In the genomic region with DNA sequence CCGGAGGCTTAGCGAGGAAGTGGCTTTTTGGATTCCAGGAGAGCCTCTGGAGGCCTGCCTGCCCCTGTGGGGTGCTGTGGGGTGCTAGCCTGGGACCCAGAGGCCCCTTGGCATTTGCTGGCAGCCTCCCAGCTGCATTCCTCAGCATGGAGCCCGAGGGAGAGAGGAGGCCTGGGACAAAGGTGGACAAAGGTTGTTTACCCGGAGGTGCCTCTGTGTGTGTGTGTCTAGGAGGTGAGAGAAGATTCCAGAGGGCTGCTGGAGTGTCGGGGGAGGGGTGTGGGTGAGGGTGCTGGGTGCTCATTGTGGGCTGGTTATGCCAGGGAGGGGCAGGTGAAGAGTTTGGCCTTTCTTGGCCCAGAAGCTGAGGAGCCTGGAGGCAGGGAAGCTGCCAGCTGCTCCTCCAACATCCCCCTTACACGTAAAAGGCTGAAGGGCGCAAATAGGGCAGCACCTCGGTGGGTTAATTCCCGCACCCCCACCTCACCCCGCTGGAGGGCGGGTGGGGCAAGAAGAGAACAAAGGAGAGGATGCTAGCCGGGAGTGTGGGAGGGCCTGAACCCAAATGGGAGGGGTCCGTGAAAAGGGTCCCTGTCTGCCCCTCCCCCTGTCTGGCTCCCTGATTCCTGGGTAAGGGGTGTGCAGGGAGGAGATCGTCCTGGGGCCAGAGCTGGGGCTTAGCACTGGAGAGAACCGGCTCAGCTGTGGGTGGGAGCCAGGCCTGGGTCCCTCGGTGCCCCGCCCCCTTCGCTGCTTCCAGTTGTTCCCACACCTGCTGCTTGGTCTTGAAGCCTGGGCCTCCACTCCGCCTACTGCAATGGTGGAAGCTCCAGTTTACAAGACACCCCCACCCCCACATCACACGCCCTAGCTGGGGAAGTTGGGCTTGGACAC, we compare ENCODE assay signal across 8 cellular contexts. TPM values are rescaled to one million over a fixed set of nuclear protein-coding genes. Genes with fewer than 3 reads are reported as not detected.
DNase-seq lines count a peak whose midpoint lies in the region; ATAC-seq and TF ChIP-seq lines count a peak whose summit lies in the region.

No MANE protein-coding gene starts in this region.

- H3K36me3 ChIP-seq in Karpas-422 (ENCODE audit: insufficient read depth, low read length), result no peaks in the 10 kb centered on the region
- no peaks in the 10 kb centered on the region for H3K36me3 ChIP-seq in body of pancreas (replicated peaks in 1 of 2; ENCODE audit: insufficient read depth in 1 of 2, low read depth in 2 of 2)
- H3K36me3 ChIP-seq in left lung, result peaks cover 0 to 8% of the 10 kb centered on the region in 2 donors
- peaks cover 6% of the 10 kb centered on the region for H3K36me3 ChIP-seq in thymus (ENCODE audit: control insufficient read depth, insufficient read depth)

- no peaks in the 10 kb centered on the region for H3K9me3 ChIP-seq in Karpas-422 (ENCODE audit: low read length)
- H3K9me3 ChIP-seq in body of pancreas, result no peaks in the 10 kb centered on the region
- no peaks in the 10 kb centered on the region for H3K9me3 ChIP-seq in left lung
- H3K9me3 ChIP-seq in thymus (ENCODE audit: control insufficient read depth), result no peaks in the 10 kb centered on the region

- intact Hi-C loops in body of pancreas (cut with DNase I) (no loop called here), left lung (cut with DNase I) (no loop called here)

- H3K4me3 ChIP-seq in Karpas-422 (ENCODE audit: low read length), result peak overlapping the region; percentile 54; the same call in 1 of the 2 replicates
- no peak overlapping the region for H3K4me3 ChIP-seq in body of pancreas
- peak overlapping the region in 1 of 2 donors; percentile 31 for H3K4me3 ChIP-seq in left lung
- H3K4me3 ChIP-seq in thymus (ENCODE audit: low read length), result peak overlapping the region; percentile 54

- H3K27me3 ChIP-seq in Karpas-422 (ENCODE audit: low read length) (no peaks in the 10 kb centered on the region), body of pancreas (no peaks in the 10 kb centered on the region), left lung (no peaks in the 10 kb centered on the region), thymus (ENCODE audit: control insufficient read depth, insufficient read depth) (no peaks in the 10 kb centered on the region)

- DNase-seq in AG08395 (ENCODE audit: low spot score), result peak; percentile 35
- no peak for DNase-seq in Karpas-422
- peak; percentile 37 to 71 (median 52) for DNase-seq in body of pancreas
- DNase-seq in left lung, result peak; percentile 77 to 80
- DNase-seq in OCI-M2 (lab: John Stamatoyannopoulos, UW; ENCODE audit: unreplicated experiment), result no peak
- DNase-seq in SKM-1 (lab: John Stamatoyannopoulos, UW; ENCODE audit: unreplicated experiment), result no peak

- H3K79me2 ChIP-seq in Karpas-422 (ENCODE audit: low read length), result no peaks in the 10 kb centered on the region

- no peak for TF ChIP-seq CTCF in body of pancreas (IDR thresholded peaks at IDR 0.05)
- no peak for TF ChIP-seq CTCF in left lung (IDR thresholded peaks at IDR 0.05)

- H3K4me2 ChIP-seq in Karpas-422 (ENCODE audit: low read depth, low read length, poor library complexity, severe bottlenecking), result peak overlapping the region; percentile 68

- no peak overlapping the region for H2AFZ ChIP-seq in Karpas-422 (ENCODE audit: low read length)

- H4K20me1 ChIP-seq in Karpas-422 (ENCODE audit: insufficient read depth, low read depth, low read length), result no peaks in the 10 kb centered on the region

- peak overlapping the region; percentile 64; the same call in 1 of the 2 replicates for H3K9ac ChIP-seq in Karpas-422 (ENCODE audit: low read length)

- H3K9me2 ChIP-seq in Karpas-422 (replicated peaks; ENCODE audit: insufficient read depth, low read length), result no peaks in the 10 kb centered on the region

- H3K4me1 ChIP-seq in Karpas-422 (ENCODE audit: low read length) (peaks cover 14% of the 10 kb centered on the region), body of pancreas (peaks cover 46% of the 10 kb centered on the region), left lung (peaks cover 20 to 53% of the 10 kb centered on the region in 2 donors), thymus (ENCODE audit: control insufficient read depth, insufficient read depth, low read length) (peaks cover 21% of the 10 kb centered on the region)

- H3K27ac ChIP-seq in Karpas-422 (ENCODE audit: low read length) (no peak overlapping the region), body of pancreas (peak overlapping the region; percentile 81 to 89 (median 86)), left lung (peak overlapping the region; percentile 84 to 91), thymus (ENCODE audit: low read depth) (peak overlapping the region; percentile 98)

- WGBS in body of pancreas, 2 donors, result 42 to 49% methylated on average over 17 to 20 of the region's 20 CpGs
- WGBS in thymus, result 39% methylated on average over 20 of the region's 20 CpGs

- peak; percentile 24 for ATAC-seq in body of pancreas
- peak; percentile 76 for ATAC-seq in left lung
- ATAC-seq in HG02973 (IDR thresholded peaks at IDR 0.05; ENCODE audit: unreplicated experiment), result no peak

- TF ChIP-seq POLR2A in body of pancreas (IDR thresholded peaks at IDR 0.05), result peak in 2 of 3 donors; percentile 15 to 25

RNA-seq across cellular contexts. Expression of a gene that starts 9.9 kb away (rescaled TPM):
- 1.4 and 14.3 TPM in 2 replicates for total RNA-seq in Karpas-422 (2014; rRNA removed; shearing (Covaris generic); ENCODE audit: low replicate concordance)
- 10 to 100 TPM in 1 of 2 donors, 1 to 10 TPM in 1; 5.9 to 10.1 TPM for total RNA-seq in body of pancreas
- total RNA-seq in left lung, result 1 to 10 TPM; 5.4 to 6.0 TPM
- 9.6 TPM for polyA plus RNA-seq in thymus

RNA-seq across cellular contexts. Expression of a gene that starts 23.3 kb away (rescaled TPM):
- 3.5 and 3.7 TPM in 2 replicates for total RNA-seq in Karpas-422 (2014; rRNA removed; shearing (Covaris generic); ENCODE audit: low replicate concordance)
- total RNA-seq in body of pancreas, result 10 to 100 TPM; 13.8 to 15.3 TPM
- total RNA-seq in left lung, result 10 to 100 TPM; 27.3 to 34.6 TPM
- polyA plus RNA-seq in thymus, result 33.9 TPM

RNA-seq across cellular contexts. Expression of a gene that starts 36.1 kb away (rescaled TPM):
- total RNA-seq in Karpas-422 (2014; rRNA removed; shearing (Covaris generic); ENCODE audit: low replicate concordance), result 11.4 and 13.4 TPM in 2 replicates
- total RNA-seq in body of pancreas (10 to 100 TPM; 20.8 to 21.1 TPM), left lung (10 to 100 TPM; 10.6 to 15.7 TPM)
- 26.5 TPM for polyA plus RNA-seq in thymus

RNA-seq across cellular contexts. Expression of a gene that starts 39.3 kb away (rescaled TPM):
- 0.45 TPM in 1 of 2 replicates, not detected in the other for total RNA-seq in Karpas-422 (2014; rRNA removed; shearing (Covaris generic); ENCODE audit: low replicate concordance)
- 10 to 100 TPM in 1 of 2 donors, 1 to 10 TPM in 1; 5.4 to 23.4 TPM for total RNA-seq in body of pancreas
- total RNA-seq in left lung, result 10 to 100 TPM; 41.0 to 49.1 TPM
- 9.1 TPM for polyA plus RNA-seq in thymus

RNA-seq across cellular contexts. Expression of a gene that starts 50.1 kb away (rescaled TPM):
- not detected in 2 replicates for total RNA-seq in Karpas-422 (2014; rRNA removed; shearing (Covaris generic); ENCODE audit: low replicate concordance)
- total RNA-seq in body of pancreas, result 1 to 10 TPM; 4.0 to 5.2 TPM
- 100 to 1,000 TPM in 1 of 2 donors, 10 to 100 TPM in 1; 42.0 to 118 TPM for total RNA-seq in left lung
- 79.5 TPM for polyA plus RNA-seq in thymus

Comparison
In these comparisons a context has a peak if more than half of its experiments do, and no peak if none do; other contexts are left out.
1. DNase-seq: peak in AG08395 (single experiment), body of pancreas (4 of 4) and left lung (2 of 2); none in Karpas-422 (single experiment), OCI-M2 (single experiment) and SKM-1 (single experiment).
2. H3K4me3 ChIP-seq: peak in Karpas-422 (single experiment) and thymus (single experiment); none in body of pancreas (0 of 2).